In genomic region chr3:65879372-65879771, GRCh38 we compare ENCODE assay signal across 2 cellular contexts.
TF ChIP-seq lines count a peak whose summit lies in the region.

No MANE protein-coding gene starts in this region.

TF ChIP-seq in A549, 52 proteins besides CTCF, POLR2A, EP300 and RAD21:
- no peak for TF ChIP-seq ATOH8 (CRISPR knock-in tag; IDR thresholded peaks at IDR 0.05; ENCODE audit: low read depth)
- peak; percentile 7 for TF ChIP-seq ZFP36 (IDR thresholded peaks at IDR 0.05; ENCODE audit: borderline replicate concordance, partially characterized antibody)

TF ChIP-seq in H1, 55 proteins besides CTCF, POLR2A, EP300 and RAD21:
- no peak for TF ChIP-seq RXRA (IDR thresholded peaks at IDR 0.05; ENCODE audit: insufficient read depth, low read depth, low read length)
- TF ChIP-seq SRF (IDR thresholded peaks at IDR 0.05; ENCODE audit: low read depth, low read length): no peak
- peak in 1 of 2 experiments; percentile 64; a peak in 1 of 4 replicates for TF ChIP-seq HDAC2 (IDR thresholded peaks at IDR 0.05; ENCODE audit: borderline replicate concordance in 1 of 2, low read depth in 2 of 2, low read length in 2 of 2)
- TF ChIP-seq RFX5 (IDR thresholded peaks at IDR 0.05; ENCODE audit: borderline replicate concordance, low read depth, low read length): no peak
- no peak for TF ChIP-seq BRCA1 (IDR thresholded peaks at IDR 0.05; ENCODE audit: low read depth, low read length)
- TF ChIP-seq KDM1A (IDR thresholded peaks at IDR 0.05; ENCODE audit: borderline replicate concordance, low read length): peak; percentile 89
- no peak for TF ChIP-seq TBP (IDR thresholded peaks at IDR 0.05; ENCODE audit: low read depth, low read length)
